Comparison of ENCODE assay signal across 8 cellular contexts in genomic region chr3:30689202-30689641, GRCh38.
DNase-seq lines count a peak whose midpoint lies in the region; ATAC-seq, FAIRE-seq and TF ChIP-seq lines count a peak whose summit lies in the region.

No MANE protein-coding gene starts in this region.

- H3K36me3 ChIP-seq in Caco-2 (ENCODE audit: control insufficient read depth, insufficient read depth, low read length): peaks cover 10% of the 10 kb centered on the region

- H3K9me3 Mint-ChIP-seq in Caco-2 (ENCODE audit: unreplicated experiment): no peaks in the 10 kb centered on the region
- no peaks in the 10 kb centered on the region for H3K9me3 Mint-ChIP-seq in naive B cell

- no peaks in the 10 kb centered on the region for H3K9me3 ChIP-seq in Caco-2

- POLR2A ChIA-PET in Caco-2 (lab: Charles Lee): no interaction called here

- H3K36me3 Mint-ChIP-seq in Caco-2 (ENCODE audit: insufficient read depth, unreplicated experiment) (peaks cover 86% of the 10 kb centered on the region), naive B cell (peaks cover 46 to 56% of the 10 kb centered on the region in 2 donors)

- BruUV-seq in Caco-2 (replicated peaks; lab: Mats Ljungman, UMichigan): no TSS peak

- DNase-seq in Caco-2 (no peak), OCI-M1 (lab: John Stamatoyannopoulos, UW) (peak; percentile 7), dermis blood vessel endothelial cell (peak; percentile 73), naive B cell (no peak), GM12891 (ENCODE audit: insufficient read length, low spot score) (no peak), NCI-H2227 treated with DMSO at 0.1 percent for 48 hours (lab: John Stamatoyannopoulos, UW) (no peak), ureter (ENCODE audit: low spot score) (no peak)

- no peaks in the 10 kb centered on the region for H3K27me3 ChIP-seq in Caco-2 (replicated peaks; ENCODE audit: control insufficient read depth, insufficient read depth, low read length)

- FAIRE-seq in GM12891 (lab: Jason Lieb, UNC): no peak

- ATAC-seq in naive B cell (ENCODE audit: low read depth in 2 of 2) (no peak), HG03280 (IDR thresholded peaks at IDR 0.05; ENCODE audit: unreplicated experiment) (no peak)

- H3K4me1 Mint-ChIP-seq in Caco-2 (ENCODE audit: low read depth, unreplicated experiment) (peaks cover 48% of the 10 kb centered on the region), naive B cell (peaks cover 51 to 79% (median 74%) of the 10 kb centered on the region in 3 donors)

- no peak overlapping the region for H3K4me3 ChIP-seq in Caco-2 (ENCODE audit: low read depth, low read length)

- H3K27ac Mint-ChIP-seq in Caco-2 (ENCODE audit: unreplicated experiment): peak overlapping the region; percentile 64
- H3K27ac Mint-ChIP-seq in naive B cell: peak overlapping the region; percentile 7 to 94 (median 89)

- no peak for TF ChIP-seq CTCF in Caco-2 (IDR thresholded peaks at IDR 0.05; ENCODE audit: insufficient read depth in 1 of 2, low read depth in 1 of 2, low read length in 1 of 2, severe bottlenecking in 1 of 2, unreplicated experiment in 1 of 2)

- H3K4me3 Mint-ChIP-seq in Caco-2 (ENCODE audit: unreplicated experiment): no peak overlapping the region
- H3K4me3 Mint-ChIP-seq in naive B cell: peak overlapping the region in 1 of 8 donors; percentile 32

- TF ChIP-seq POLR2A in GM12891 (IDR thresholded peaks at IDR 0.05; ENCODE audit: low read depth, low read length): no peak

- H3K27me3 Mint-ChIP-seq in Caco-2 (ENCODE audit: insufficient read depth, unreplicated experiment): no peaks in the 10 kb centered on the region
- no peaks in the 10 kb centered on the region for H3K27me3 Mint-ChIP-seq in naive B cell

- intact Hi-C loops in Caco-2 (cut with micrococcal nuclease; ENCODE audit: unreplicated experiment): no loop called here

- CTCF ChIA-PET in Caco-2 (lab: Charles Lee): no interaction called here

- peaks cover 39% of the 10 kb centered on the region for H3K4me1 ChIP-seq in Caco-2

TF ChIP-seq in GM12891, 5 proteins besides CTCF, POLR2A, EP300 and RAD21:
- TF ChIP-seq SPI1 (IDR thresholded peaks at IDR 0.05; ENCODE audit: low read depth, low read length) (no peak), PAX5 (IDR thresholded peaks at IDR 0.05; ENCODE audit: insufficient read depth, low read length, severe bottlenecking) (no peak), TAF1 (IDR thresholded peaks at IDR 0.05; ENCODE audit: low read depth, low read length) (no peak), POLR2AphosphoS5 (IDR thresholded peaks at IDR 0.05; ENCODE audit: low read depth, low read length) (no peak), POU2F2 (IDR thresholded peaks at IDR 0.05; ENCODE audit: low read depth, low read length) (no peak)

Comparison
In these comparisons a context has a peak if more than half of its experiments do, and no peak if none do; other contexts are left out.
1. DNase-seq: peak in OCI-M1 (single experiment) and dermis blood vessel endothelial cell (single experiment); none in Caco-2 (0 of 2), naive B cell (single experiment), GM12891 (single experiment), NCI-H2227 treated with DMSO at 0.1 percent for 48 hours (single experiment) and ureter (single experiment).